In the genomic region with DNA sequence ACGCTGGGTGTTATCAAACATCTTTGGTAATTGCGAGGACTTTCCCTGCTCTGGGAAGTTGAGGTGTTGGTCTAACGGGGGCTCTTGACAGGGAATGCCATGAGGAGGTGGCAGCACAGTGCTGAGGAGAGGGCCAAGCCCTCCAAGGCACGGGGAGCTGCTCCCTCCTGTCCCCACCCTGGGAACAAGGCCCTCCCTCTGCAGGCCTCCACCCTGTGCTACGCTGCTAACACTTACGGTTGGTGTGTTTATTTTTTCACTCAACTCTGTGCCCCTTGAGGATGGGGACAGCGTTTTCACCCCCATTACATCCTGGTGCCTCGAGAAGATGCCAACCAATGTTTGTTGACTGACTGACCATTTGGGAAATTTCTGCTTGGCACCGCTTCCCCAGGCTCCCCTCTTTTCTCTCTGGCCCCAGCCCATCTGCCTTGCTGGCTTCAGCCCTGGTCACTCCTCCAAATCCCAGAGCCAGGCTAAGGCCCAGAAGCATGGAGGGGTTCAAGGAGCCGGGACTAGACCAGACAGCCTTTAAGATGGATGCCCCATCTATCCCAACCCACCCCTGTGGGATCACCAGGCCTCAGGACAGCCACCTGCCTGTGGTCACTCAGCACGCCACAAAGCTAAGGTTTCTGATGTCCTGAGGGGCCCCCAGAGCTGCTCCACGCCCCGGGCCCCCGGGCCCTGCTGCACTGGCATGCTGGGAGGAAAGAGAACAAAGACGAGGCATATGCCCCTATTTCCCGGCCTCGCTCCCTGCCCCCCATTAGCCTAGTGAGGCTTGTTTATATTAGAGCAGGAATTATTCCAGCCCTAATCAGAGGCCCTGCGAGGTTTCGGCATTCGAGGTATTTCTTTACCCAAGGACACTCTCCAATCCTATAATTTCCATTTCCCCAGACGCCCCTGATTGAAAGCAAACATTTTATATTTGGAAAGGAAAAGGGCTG, we compare ENCODE assay signal across 9 cellular contexts.
"Had no signal": no experiment of that assay in that cellular context is flagged by ENCODE, and none has a peak within 500 bp of the region (broad histone marks: within the 10 kb centered on the region; RNA-seq: fewer than 3 reads in every experiment).

No MANE protein-coding gene starts in this region.

- H3K36me3 ChIP-seq: left lung, thyroid gland, uterus had no signal

- H3K27ac ChIP-seq: left lung, parathyroid adenoma, skin epidermis, thyroid gland, uterus had no signal

- H3K27me3 ChIP-seq: thyroid gland, uterus had no signal

- ATAC-seq: activated T-helper 17 cell treated with anti-CD3 and anti-CD28 coated beads, Interleukin-2, amount 50 U/mL, for 72 hours; effector memory CD8-positive, alpha-beta T cell; left lung had no signal

- DNase-seq: activated CD4-positive, alpha-beta T cell treated with anti-CD3 and anti-CD28 coated beads for 48 hours; activated naive CD4-positive, alpha-beta T cell treated with anti-CD3 and anti-CD28 coated beads, Interleukin-2, amount 50 U/mL, for 16 hours; effector memory CD8-positive, alpha-beta T cell; thyroid gland; uterus had no signal

- H3K4me1 ChIP-seq: parathyroid adenoma, uterus had no signal

- H3K4me3 ChIP-seq: left lung, skin epidermis, thyroid gland, uterus had no signal

- H3K9me3 ChIP-seq: left lung, thyroid gland, uterus had no signal
